8 cellular contexts compared by ENCODE assay signal in the genomic region with DNA sequence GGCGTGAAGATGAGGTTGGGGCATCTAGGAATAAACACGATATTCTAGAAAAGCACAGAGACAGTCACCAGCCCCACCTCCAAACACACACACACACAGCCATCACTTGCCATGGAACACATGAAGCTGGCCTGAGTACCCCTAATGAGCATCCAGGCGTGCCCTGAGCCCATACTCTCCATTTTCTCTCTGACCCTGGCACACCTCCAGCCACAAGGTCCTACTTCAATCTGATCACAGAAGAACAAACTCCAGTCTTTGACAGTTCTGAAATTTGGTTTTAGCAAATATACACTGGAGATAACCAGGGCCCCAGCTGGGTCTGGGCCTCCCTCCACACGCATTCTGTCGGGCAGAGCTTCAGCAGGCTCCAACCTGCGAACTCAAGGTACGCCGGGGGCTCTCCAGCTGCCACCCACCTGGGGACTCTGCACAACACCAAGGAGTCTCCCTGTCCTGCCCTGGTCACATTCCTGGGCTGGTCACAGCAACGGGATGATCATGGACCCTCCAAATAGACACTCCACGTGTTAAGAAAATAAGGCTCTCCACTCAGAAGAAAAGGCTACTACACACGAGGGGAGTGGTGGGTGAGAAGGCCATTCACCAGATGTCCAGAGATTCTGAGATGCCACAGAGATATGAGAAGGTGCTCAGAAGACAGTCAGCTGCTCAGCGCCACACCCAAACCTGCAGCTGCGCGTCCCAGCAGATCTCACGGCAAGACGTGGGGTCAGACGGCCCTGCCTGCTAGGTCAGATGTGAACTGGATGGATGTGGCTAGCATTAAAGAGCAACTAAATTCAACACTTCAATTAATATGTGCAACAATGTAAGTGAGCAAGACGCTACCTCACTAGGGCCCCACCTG. TPM values are rescaled to one million over a fixed set of nuclear protein-coding genes. Genes with fewer than 3 reads are reported as not detected.
A peak's percentile ranks its signal among the peaks of the same experiment; 100 is the strongest.
DNase-seq lines count a peak whose midpoint lies in the region; ATAC-seq and TF ChIP-seq lines count a peak whose summit lies in the region.

No MANE protein-coding gene starts in this region.

- peak overlapping the region; percentile 55 for H3K4me3 Mint-ChIP-seq in activated CD4-positive, alpha-beta memory T cell treated with anti-CD3 and anti-CD28 coated beads for 36 hours
- H3K4me3 Mint-ChIP-seq in mesothelial cell of epicardium, result peak overlapping the region; percentile 6

- ATAC-seq in GM18519 (IDR thresholded peaks at IDR 0.05; ENCODE audit: low FRiP score, unreplicated experiment) (peak; percentile 5), HG02798 (IDR thresholded peaks at IDR 0.05; ENCODE audit: poor library complexity, unreplicated experiment) (peak; percentile 31), HG03097 (IDR thresholded peaks at IDR 0.05; ENCODE audit: low FRiP score, unreplicated experiment) (no peak), SK-N-SH treated with all-trans-retinoic acid at 6 μM for 48 hours (no peak)

- H3K27ac Mint-ChIP-seq in activated CD4-positive, alpha-beta memory T cell treated with anti-CD3 and anti-CD28 coated beads for 36 hours, result peak overlapping the region; percentile 90
- peak overlapping the region; percentile 94 for H3K27ac Mint-ChIP-seq in mesothelial cell of epicardium

- no peaks in the 10 kb centered on the region for H3K9me3 Mint-ChIP-seq in activated CD4-positive, alpha-beta memory T cell treated with anti-CD3 and anti-CD28 coated beads for 36 hours
- H3K9me3 Mint-ChIP-seq in mesothelial cell of epicardium, result no peaks in the 10 kb centered on the region

- CTCF ChIA-PET in activated CD4-positive, alpha-beta memory T cell treated with anti-CD3 and anti-CD28 coated beads for 36 hours (lab: Charles Lee), result interaction anchor here (0.7 to 4.7 kb wide), 12 partner anchors 8 to 54 kb away, joined by 3 to 44 read pairs (median 6); a partner anchor contains a TSS

- no peaks in the 10 kb centered on the region for H3K27me3 Mint-ChIP-seq in activated CD4-positive, alpha-beta memory T cell treated with anti-CD3 and anti-CD28 coated beads for 36 hours
- no peaks in the 10 kb centered on the region for H3K27me3 Mint-ChIP-seq in mesothelial cell of epicardium (ENCODE audit: low read depth)

- H3K4me1 Mint-ChIP-seq in activated CD4-positive, alpha-beta memory T cell treated with anti-CD3 and anti-CD28 coated beads for 36 hours (ENCODE audit: low read depth), result peaks cover 64% of the 10 kb centered on the region
- H3K4me1 Mint-ChIP-seq in mesothelial cell of epicardium, result peaks cover 48% of the 10 kb centered on the region

- intact Hi-C loops in activated CD4-positive, alpha-beta memory T cell treated with anti-CD3 and anti-CD28 coated beads for 36 hours (cut with micrococcal nuclease), result loop anchor here (1.0 kb wide), 2 partner anchors 11 to 16 kb away; a partner anchor contains a TSS

- DNase-seq in activated CD4-positive, alpha-beta memory T cell treated with anti-CD3 and anti-CD28 coated beads for 36 hours, result no peak
- DNase-seq in mesothelial cell of epicardium (ENCODE audit: low spot score in 2 of 2, unreplicated experiment in 2 of 2) (no peak), globus pallidus (ENCODE audit: low spot score) (no peak)
- no peak for DNase-seq in stimulated activated CD4-positive, alpha-beta T cell treated with anti-CD3 and anti-CD28 coated beads, Interleukin-1b, Interleukin-23, amount 100 ng/mL, for 48 hours

- POLR2A ChIA-PET in activated CD4-positive, alpha-beta memory T cell treated with anti-CD3 and anti-CD28 coated beads for 36 hours (lab: Charles Lee), result interaction anchor here (0.7 to 6.9 kb wide), 7 partner anchors 11 to 115 kb away, joined by 4 to 128 read pairs (median 9); a partner anchor contains a TSS

- no peak for TF ChIP-seq CTCF in mesothelial cell of epicardium (IDR thresholded peaks at IDR 0.05; ENCODE audit: unreplicated experiment)

- H3K36me3 Mint-ChIP-seq in activated CD4-positive, alpha-beta memory T cell treated with anti-CD3 and anti-CD28 coated beads for 36 hours, result no peaks in the 10 kb centered on the region
- no peaks in the 10 kb centered on the region for H3K36me3 Mint-ChIP-seq in mesothelial cell of epicardium

TF ChIP-seq in SK-N-SH treated with all-trans-retinoic acid at 6 μM for 48 hours, 23 proteins besides CTCF, POLR2A, EP300 and RAD21:
- no peak for TF ChIP-seq ESRRG (CRISPR knock-in tag; IDR thresholded peaks at IDR 0.05)
- TF ChIP-seq ZNF565 (CRISPR knock-in tag; conservative IDR thresholded peaks at IDR 0.05; ENCODE audit: low read depth), result no peak
- TF ChIP-seq, protein P1, sequence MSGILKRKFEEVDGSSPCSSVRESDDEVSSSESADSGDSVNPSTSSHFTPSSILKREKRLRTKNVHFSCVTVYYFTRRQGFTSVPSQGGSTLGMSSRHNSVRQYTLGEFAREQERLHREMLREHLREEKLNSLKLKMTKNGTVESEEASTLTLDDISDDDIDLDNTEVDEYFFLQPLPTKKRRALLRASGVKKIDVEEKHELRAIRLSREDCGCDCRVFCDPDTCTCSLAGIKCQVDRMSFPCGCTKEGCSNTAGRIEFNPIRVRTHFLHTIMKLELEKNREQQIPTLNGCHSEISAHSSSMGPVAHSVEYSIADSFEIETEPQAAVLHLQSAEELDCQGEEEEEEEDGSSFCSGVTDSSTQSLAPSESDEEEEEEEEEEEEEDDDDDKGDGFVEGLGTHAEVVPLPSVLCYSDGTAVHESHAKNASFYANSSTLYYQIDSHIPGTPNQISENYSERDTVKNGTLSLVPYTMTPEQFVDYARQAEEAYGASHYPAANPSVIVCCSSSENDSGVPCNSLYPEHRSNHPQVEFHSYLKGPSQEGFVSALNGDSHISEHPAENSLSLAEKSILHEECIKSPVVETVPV (CRISPR knock-in tag; IDR thresholded peaks at IDR 0.05), result no peak
- no peak for TF ChIP-seq BACH2 (CRISPR knock-in tag; IDR thresholded peaks at IDR 0.05; ENCODE audit: borderline replicate concordance)
- TF ChIP-seq, protein P2, sequence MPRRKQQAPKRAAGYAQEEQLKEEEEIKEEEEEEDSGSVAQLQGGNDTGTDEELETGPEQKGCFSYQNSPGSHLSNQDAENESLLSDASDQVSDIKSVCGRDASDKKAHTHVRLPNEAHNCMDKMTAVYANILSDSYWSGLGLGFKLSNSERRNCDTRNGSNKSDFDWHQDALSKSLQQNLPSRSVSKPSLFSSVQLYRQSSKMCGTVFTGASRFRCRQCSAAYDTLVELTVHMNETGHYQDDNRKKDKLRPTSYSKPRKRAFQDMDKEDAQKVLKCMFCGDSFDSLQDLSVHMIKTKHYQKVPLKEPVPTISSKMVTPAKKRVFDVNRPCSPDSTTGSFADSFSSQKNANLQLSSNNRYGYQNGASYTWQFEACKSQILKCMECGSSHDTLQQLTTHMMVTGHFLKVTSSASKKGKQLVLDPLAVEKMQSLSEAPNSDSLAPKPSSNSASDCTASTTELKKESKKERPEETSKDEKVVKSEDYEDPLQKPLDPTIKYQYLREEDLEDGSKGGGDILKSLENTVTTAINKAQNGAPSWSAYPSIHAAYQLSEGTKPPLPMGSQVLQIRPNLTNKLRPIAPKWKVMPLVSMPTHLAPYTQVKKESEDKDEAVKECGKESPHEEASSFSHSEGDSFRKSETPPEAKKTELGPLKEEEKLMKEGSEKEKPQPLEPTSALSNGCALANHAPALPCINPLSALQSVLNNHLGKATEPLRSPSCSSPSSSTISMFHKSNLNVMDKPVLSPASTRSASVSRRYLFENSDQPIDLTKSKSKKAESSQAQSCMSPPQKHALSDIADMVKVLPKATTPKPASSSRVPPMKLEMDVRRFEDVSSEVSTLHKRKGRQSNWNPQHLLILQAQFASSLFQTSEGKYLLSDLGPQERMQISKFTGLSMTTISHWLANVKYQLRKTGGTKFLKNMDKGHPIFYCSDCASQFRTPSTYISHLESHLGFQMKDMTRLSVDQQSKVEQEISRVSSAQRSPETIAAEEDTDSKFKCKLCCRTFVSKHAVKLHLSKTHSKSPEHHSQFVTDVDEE (CRISPR knock-in tag; IDR thresholded peaks at IDR 0.05), result no peak
- TF ChIP-seq GLIS3 (CRISPR knock-in tag; IDR thresholded peaks at IDR 0.05), result no peak
- no peak for TF ChIP-seq TCF4 (CRISPR knock-in tag; IDR thresholded peaks at IDR 0.05; ENCODE audit: borderline replicate concordance)
- no peak for TF ChIP-seq ZNF70 (CRISPR knock-in tag; IDR thresholded peaks at IDR 0.05)
- TF ChIP-seq ZFP30 (CRISPR knock-in tag; IDR thresholded peaks at IDR 0.05), result no peak

RNA-seq across cellular contexts. Expression of a gene that starts 57.0 kb away (rescaled TPM):
- total RNA-seq in activated CD4-positive, alpha-beta memory T cell treated with anti-CD3 and anti-CD28 coated beads for 36 hours, result 10 to 100 TPM; 28.2 to 28.3 TPM
- total RNA-seq in mesothelial cell of epicardium, result 46.4 to 48.6 TPM (median 47.7 TPM) in 3 replicates

Comparison
In these comparisons a context has a peak if more than half of its experiments do, and no peak if none do; other contexts are left out.
1. ATAC-seq: peak in GM18519 (single experiment) and HG02798 (single experiment); none in HG03097 (single experiment) and SK-N-SH treated with all-trans-retinoic acid at 6 μM for 48 hours (single experiment).